16 cellular contexts compared by ENCODE assay signal in the genomic region with DNA sequence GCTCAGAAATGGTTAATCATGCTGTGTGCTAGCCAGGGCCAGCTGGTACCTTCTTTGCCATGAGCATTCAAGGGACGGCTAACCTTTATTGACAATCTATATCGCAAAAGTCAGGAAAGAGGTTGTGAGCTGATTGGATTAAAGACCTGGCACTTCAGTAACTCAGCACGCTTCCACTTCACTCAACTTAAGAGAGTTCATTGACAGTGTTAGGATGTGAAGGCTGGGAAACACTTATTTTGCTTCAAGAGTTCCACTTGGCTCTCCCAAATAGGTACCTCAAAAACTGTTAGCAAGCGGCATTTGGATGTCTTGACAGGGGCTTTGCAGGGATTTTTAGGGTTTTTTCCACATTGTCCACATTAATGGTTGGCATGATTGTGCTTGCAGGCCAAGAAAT. TPM values are rescaled to one million over a fixed set of nuclear protein-coding genes. Genes with fewer than 3 reads are reported as not detected.
DNase-seq lines count a peak whose midpoint lies in the region; ATAC-seq, FAIRE-seq and TF ChIP-seq lines count a peak whose summit lies in the region.
"Had no signal": no experiment of that assay in that cellular context is flagged by ENCODE, and none has a peak within 500 bp of the region (broad histone marks: within the 10 kb centered on the region; RNA-seq: fewer than 3 reads in every experiment).

No MANE protein-coding gene starts in this region.

- peaks cover 30 to 35% of the 10 kb centered on the region in 2 experiments for H3K4me1 ChIP-seq in neutrophil (ENCODE audit: control insufficient read depth in 1 of 2, insufficient read depth in 1 of 2, low read depth in 1 of 2, low read length in 1 of 2)
- H3K4me1 ChIP-seq: BE2C had no signal

- in situ Hi-C loops in GM13976 (cut with MboI; ENCODE audit: low sequenced_read_pairs, unreplicated experiment): loop anchor here (25.0 kb wide), 1 partner anchor 102 kb away; no protein-coding TSS in a partner anchor

- H3K27me3 ChIP-seq in bronchial epithelial cell (ENCODE audit: control insufficient read depth, insufficient read depth, low read length) (no peaks in the 10 kb centered on the region), neutrophil (no peaks in the 10 kb centered on the region)
- H3K27me3 ChIP-seq: BE2C had no signal

- peak overlapping the region; percentile 62 for H3K27ac ChIP-seq in neutrophil
- H3K27ac ChIP-seq: C4-2B, HL-60 had no signal

- DNase-seq in GM12892 (ENCODE audit: insufficient read length) (no peak), bronchial epithelial cell (ENCODE audit: low read depth) (no peak), GM13976 (ENCODE audit: low spot score) (no peak)
- no peak for DNase-seq in stimulated activated CD4-positive, alpha-beta T cell treated with anti-CD3 and anti-CD28 coated beads, Interleukin-2, amount 100 ng/mL, for 24 hours
- DNase-seq: BE2C; CD4-positive, alpha-beta memory T cell; DND-41; GDM1; HCEC 1CT; HFFc6 had no signal

- H3K36me3 ChIP-seq in bronchial epithelial cell (ENCODE audit: control insufficient read depth, insufficient read depth, low read length) (peaks cover 3% of the 10 kb centered on the region), neutrophil (peaks cover 39% of the 10 kb centered on the region)
- H3K36me3 ChIP-seq: BE2C had no signal

- H3K9me3 ChIP-seq in neutrophil: no peaks in the 10 kb centered on the region
- H3K9me3 ChIP-seq: BE2C had no signal

- no peak for TF ChIP-seq CTCF in bronchial epithelial cell (IDR thresholded peaks at IDR 0.05; ENCODE audit: insufficient read depth, low read length, severe bottlenecking)
- no peak for TF ChIP-seq CTCF in neutrophil (IDR thresholded peaks at IDR 0.05)
- TF ChIP-seq CTCF in GM13976 (IDR thresholded peaks at IDR 0.05; ENCODE audit: borderline replicate concordance, control extremely low read depth, extremely low read depth, insufficient read depth, missing control alignments): no peak

- no peak overlapping the region for H3K4me3 ChIP-seq in bronchial epithelial cell (ENCODE audit: low read depth, low read length)
- no peak overlapping the region for H3K4me3 ChIP-seq in neutrophil (ENCODE audit: low read depth in 1 of 2, low read length in 1 of 2)
- H3K4me3 ChIP-seq: A549 had no signal

- FAIRE-seq in GM12892 (lab: Jason Lieb, UNC) (peak; percentile 9), bronchial epithelial cell (lab: Jason Lieb, UNC) (peak; percentile 43)
- FAIRE-seq: A549 had no signal

- TF ChIP-seq POLR2A in GM12892 (IDR thresholded peaks at IDR 0.05; ENCODE audit: low read depth, low read length): no peak

- ATAC-seq in GM18907 (IDR thresholded peaks at IDR 0.05; ENCODE audit: unreplicated experiment) (peak; percentile 8), HG02763 (IDR thresholded peaks at IDR 0.05; ENCODE audit: unreplicated experiment) (no peak)
- ATAC-seq: A549 had no signal

RNA-seq across cellular contexts. Expression of a gene that starts 25.1 kb away (rescaled TPM):
- not detected for polyA plus RNA-seq in GM12892 (2012; ENCODE audit: missing spikeins)
- total RNA-seq in bronchial epithelial cell: under 0.01 TPM in 1 of 2 replicates, not detected in the other
- total RNA-seq: CD4-positive, alpha-beta memory T cell had no signal
- polyA plus RNA-seq: CD4-positive, alpha-beta memory T cell had no signal

RNA-seq across cellular contexts. Expression of a gene that starts 53.1 kb away (rescaled TPM):
- polyA plus RNA-seq in GM12892 (2012; ENCODE audit: missing spikeins): 149 TPM
- 270 and 356 TPM in 2 replicates for total RNA-seq in bronchial epithelial cell
